Comparison of ENCODE assay signal across 10 cellular contexts in the genomic region with DNA sequence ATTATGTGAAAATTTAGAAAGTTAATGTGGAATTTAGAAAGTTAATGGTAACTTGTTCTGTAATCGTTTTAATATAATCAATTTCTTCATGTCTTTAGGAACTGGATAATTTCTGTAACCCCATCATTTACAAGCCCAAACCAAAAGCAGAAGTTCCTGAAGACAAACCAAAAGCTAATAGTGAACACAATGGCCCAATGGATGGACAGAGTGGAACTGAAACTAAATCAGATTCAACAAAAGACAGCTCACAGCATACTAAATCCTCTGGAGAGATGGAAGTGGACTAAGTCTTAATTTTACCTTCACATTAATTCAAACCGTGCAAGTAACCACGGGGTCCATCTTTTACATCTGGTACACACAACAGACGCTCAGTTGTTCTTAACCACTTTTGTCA. TPM values are rescaled to one million over a fixed set of nuclear protein-coding genes. Genes with fewer than 3 reads are reported as not detected.
DNase-seq lines count a peak whose midpoint lies in the region; ATAC-seq and TF ChIP-seq lines count a peak whose summit lies in the region.
"Had no signal": no experiment of that assay in that cellular context is flagged by ENCODE, and none has a peak within 500 bp of the region (broad histone marks: within the 10 kb centered on the region; RNA-seq: fewer than 3 reads in every experiment).

No MANE protein-coding gene starts in this region.

- H3K4ac ChIP-seq in mesenchymal stem cell (ENCODE audit: low read depth in 1 of 2, low read length in 2 of 2), result no peak overlapping the region

- no peak overlapping the region for H3K23ac ChIP-seq in mesenchymal stem cell (ENCODE audit: low read length in 2 of 2)

- no peak overlapping the region for H3K14ac ChIP-seq in mesenchymal stem cell (ENCODE audit: low read length in 2 of 2)

- H2AK5ac ChIP-seq in mesenchymal stem cell (ENCODE audit: low read length, severe bottlenecking), result no peak overlapping the region

- no peak overlapping the region for H2BK5ac ChIP-seq in mesenchymal stem cell (ENCODE audit: low read depth, low read length, poor library complexity, severe bottlenecking)

- no peak overlapping the region for H3K18ac ChIP-seq in mesenchymal stem cell (ENCODE audit: low read depth in 1 of 2, low read length in 2 of 2)

- H4K20me1 ChIP-seq in MM.1S (ENCODE audit: insufficient read depth, low read length), result no peaks in the 10 kb centered on the region

- no peaks in the 10 kb centered on the region for H3K36me3 Mint-ChIP-seq in stimulated activated naive B cell treated with anti-CD40 and anti-IgM and Interleukin-4, amounts not matched to agents 10 μg/mL and 1 μg/mL and 100 μg/mL, for 72 hours

- peaks cover 7 to 21% of the 10 kb centered on the region in 2 donors for H3K4me1 Mint-ChIP-seq in stimulated activated naive B cell treated with anti-CD40 and anti-IgM and Interleukin-4, amounts not matched to agents 10 μg/mL and 1 μg/mL and 100 μg/mL, for 72 hours

- no peaks in the 10 kb centered on the region for H3K9me2 ChIP-seq in MM.1S (replicated peaks; ENCODE audit: insufficient read depth, low read length)

- H3K9me3 Mint-ChIP-seq in stimulated activated naive B cell treated with anti-CD40 and anti-IgM and Interleukin-4, amounts not matched to agents 10 μg/mL and 1 μg/mL and 100 μg/mL, for 72 hours, result no peaks in the 10 kb centered on the region

- H3K27me3 ChIP-seq in MM.1S (replicated peaks; ENCODE audit: insufficient read depth, low read length) (no peaks in the 10 kb centered on the region), mesenchymal stem cell (ENCODE audit: control insufficient read depth in 1 of 2, insufficient read depth in 1 of 2, low read length in 2 of 2) (no peaks in the 10 kb centered on the region)
- H3K27me3 ChIP-seq: colonic mucosa, heart right ventricle had no signal

- no peak overlapping the region for H3K4me3 ChIP-seq in MM.1S (ENCODE audit: low read length)
- H3K4me3 ChIP-seq in mesenchymal stem cell (ENCODE audit: insufficient read depth in 1 of 2, low read depth in 1 of 2, low read length in 2 of 2), result no peak overlapping the region
- H3K4me3 ChIP-seq: colonic mucosa, heart right ventricle had no signal

- peak; percentile 72 for ATAC-seq in GM19372 (IDR thresholded peaks at IDR 0.05; ENCODE audit: low read depth, unreplicated experiment)
- peak; percentile 71 for ATAC-seq in HG02885 (IDR thresholded peaks at IDR 0.05; ENCODE audit: poor library complexity, unreplicated experiment)
- peak; percentile 77 to 81 for ATAC-seq in stimulated activated naive B cell treated with anti-CD40 and anti-IgM and Interleukin-4, amounts not matched to agents 10 μg/mL and 1 μg/mL and 100 μg/mL, for 72 hours (replicated peaks)
- ATAC-seq: heart right ventricle had no signal

- no peak overlapping the region for H4K8ac ChIP-seq in mesenchymal stem cell (ENCODE audit: low read length)

- DNase-seq in MM.1S, result peak; percentile 20
- DNase-seq in stimulated activated naive B cell treated with anti-CD40 and anti-IgM and Interleukin-4, amounts not matched to agents 10 μg/mL and 1 μg/mL and 100 μg/mL, for 72 hours, result no peak
- no peak for DNase-seq in mesenchymal stem cell
- no peak for DNase-seq in NCI-H2029 (lab: John Stamatoyannopoulos, UW)
- no peak for DNase-seq in activated CD4-positive, alpha-beta T cell treated with anti-CD3 and anti-CD28 coated beads for 48 hours
- DNase-seq: colonic mucosa, heart right ventricle, T1000 had no signal

- H3K79me1 ChIP-seq in mesenchymal stem cell (replicated peaks; ENCODE audit: low read length, poor library complexity, severe bottlenecking), result peaks cover 2% of the 10 kb centered on the region

- no peak for TF ChIP-seq CTCF in MM.1S (IDR thresholded peaks at IDR 0.05; ENCODE audit: low read length)

- no peak overlapping the region for H3K9ac ChIP-seq in MM.1S (ENCODE audit: low read length)
- no peak overlapping the region for H3K9ac ChIP-seq in mesenchymal stem cell (ENCODE audit: low read length)

- no peak overlapping the region for H4K91ac ChIP-seq in mesenchymal stem cell (ENCODE audit: low read length)

- H3K9me3 ChIP-seq in MM.1S (replicated peaks; ENCODE audit: insufficient read depth, low read length) (no peaks in the 10 kb centered on the region), mesenchymal stem cell (ENCODE audit: control insufficient read depth, low read length) (no peaks in the 10 kb centered on the region)
- H3K9me3 ChIP-seq: colonic mucosa, heart right ventricle had no signal

- H3F3A ChIP-seq in MM.1S (ENCODE audit: insufficient read depth, low read length), result no peaks in the 10 kb centered on the region

- H3K79me2 ChIP-seq in MM.1S (ENCODE audit: low read length), result no peaks in the 10 kb centered on the region

- no peak overlapping the region for H2BK12ac ChIP-seq in mesenchymal stem cell (ENCODE audit: low read length in 2 of 2)

- no peak overlapping the region for H3K27ac ChIP-seq in MM.1S (ENCODE audit: low read length)
- H3K27ac ChIP-seq in mesenchymal stem cell (ENCODE audit: low read length, poor library complexity, severe bottlenecking), result no peak overlapping the region
- H3K27ac ChIP-seq: colonic mucosa, heart right ventricle had no signal

- H3K27me3 Mint-ChIP-seq in stimulated activated naive B cell treated with anti-CD40 and anti-IgM and Interleukin-4, amounts not matched to agents 10 μg/mL and 1 μg/mL and 100 μg/mL, for 72 hours, result no peaks in the 10 kb centered on the region

- WGBS in mesenchymal stem cell, result no CpG with 5 or more reads among the region's 4 CpGs

- no peak overlapping the region for H2BK120ac ChIP-seq in mesenchymal stem cell (ENCODE audit: low read depth, low read length)

- H2BK15ac ChIP-seq in mesenchymal stem cell (ENCODE audit: low read depth, poor library complexity, severe bottlenecking), result no peak overlapping the region

- no peak overlapping the region for H3K4me2 ChIP-seq in MM.1S (ENCODE audit: low read depth, low read length)
- no peak overlapping the region for H3K4me2 ChIP-seq in mesenchymal stem cell (ENCODE audit: low read length, poor library complexity, severe bottlenecking)

- peaks cover 7% of the 10 kb centered on the region; the same call in 1 of the 2 replicates for H3K36me3 ChIP-seq in MM.1S (replicated peaks; ENCODE audit: insufficient read depth, low read length)
- peaks cover 0 to 33% of the 10 kb centered on the region in 2 experiments for H3K36me3 ChIP-seq in mesenchymal stem cell (ENCODE audit: control insufficient read depth in 1 of 2, insufficient read depth in 2 of 2, low read depth in 1 of 2, low read length in 2 of 2)
- H3K36me3 ChIP-seq: colonic mucosa had no signal

- H3K27ac Mint-ChIP-seq in stimulated activated naive B cell treated with anti-CD40 and anti-IgM and Interleukin-4, amounts not matched to agents 10 μg/mL and 1 μg/mL and 100 μg/mL, for 72 hours, result no peak overlapping the region

- H3K4me1 ChIP-seq in MM.1S (ENCODE audit: low read length) (no peaks in the 10 kb centered on the region; the same call in 1 of the 2 replicates), mesenchymal stem cell (ENCODE audit: control insufficient read depth, insufficient read depth, low read depth, low read length) (no peaks in the 10 kb centered on the region)
- H3K4me1 ChIP-seq: colonic mucosa, heart right ventricle had no signal

- no peak overlapping the region for H3K4me3 Mint-ChIP-seq in stimulated activated naive B cell treated with anti-CD40 and anti-IgM and Interleukin-4, amounts not matched to agents 10 μg/mL and 1 μg/mL and 100 μg/mL, for 72 hours

- H2AFZ ChIP-seq in MM.1S (ENCODE audit: low read length), result no peak overlapping the region
- H2AFZ ChIP-seq in mesenchymal stem cell (ENCODE audit: low read depth, low read length), result no peak overlapping the region

RNA-seq across cellular contexts. Expression of a gene that starts 48.1 kb away (rescaled TPM):
- polyA plus RNA-seq in mesenchymal stem cell (2013, experiment 1 of 2), result 2.7 TPM
- 2.9 TPM for polyA plus RNA-seq in mesenchymal stem cell (2013, experiment 2 of 2)

RNA-seq across cellular contexts. Expression of a gene that starts 50.5 kb away (rescaled TPM):
- 1.5 TPM for polyA plus RNA-seq in mesenchymal stem cell (2013, experiment 1 of 2)
- 1.5 TPM for polyA plus RNA-seq in mesenchymal stem cell (2013, experiment 2 of 2)
